ENCODE assay signal across 8 cellular contexts in the genomic region with DNA sequence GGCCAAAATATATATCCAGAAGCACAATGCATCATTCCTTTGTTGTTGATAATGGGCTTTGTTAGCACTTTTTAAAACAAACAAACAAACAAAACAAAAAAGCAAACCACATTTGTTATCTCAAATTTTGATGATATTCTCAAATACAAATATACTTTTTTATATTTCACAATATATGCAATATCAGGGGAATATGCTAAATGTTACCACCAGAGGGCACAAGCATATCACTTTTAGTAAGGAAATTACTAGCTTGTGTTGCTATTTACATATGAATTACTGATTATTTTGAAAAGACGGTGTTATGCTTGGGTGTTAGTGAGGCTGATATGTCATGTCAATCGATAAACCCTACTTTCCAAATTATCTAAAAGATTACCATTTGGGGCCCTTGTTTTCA. TPM values are rescaled to one million over a fixed set of nuclear protein-coding genes. Genes with fewer than 3 reads are reported as not detected.
DNase-seq lines count a peak whose midpoint lies in the region; ATAC-seq and TF ChIP-seq lines count a peak whose summit lies in the region.

No MANE protein-coding gene starts in this region.

- no peak overlapping the region for H3K27ac Mint-ChIP-seq in GM23338

- H3K36me3 ChIP-seq in GM23338 (ENCODE audit: insufficient read depth) (no peaks in the 10 kb centered on the region), kidney epithelial cell (ENCODE audit: control insufficient read depth, insufficient read depth, low read length) (no peaks in the 10 kb centered on the region)

- no peak overlapping the region for H3K4me2 ChIP-seq in GM23338

- H3K27ac ChIP-seq in GM23338 (ENCODE audit: low read depth) (no peak overlapping the region), VCaP (no peak overlapping the region), substantia nigra (ENCODE audit: low read depth, low read length, poor library complexity, severe bottlenecking) (no peak overlapping the region)

- H3K9me2 ChIP-seq in GM23338 (ENCODE audit: insufficient read depth) = no peaks in the 10 kb centered on the region

- H3K36me3 Mint-ChIP-seq in GM23338 (ENCODE audit: low read depth) = no peaks in the 10 kb centered on the region

- no peaks in the 10 kb centered on the region for H3K27me3 Mint-ChIP-seq in GM23338 (ENCODE audit: insufficient read depth, low read depth, poor library complexity)

- H3K4me3 ChIP-seq in GM23338 = no peak overlapping the region
- H3K4me3 ChIP-seq in kidney epithelial cell (ENCODE audit: low read depth, low read length) = no peak overlapping the region

- no peak overlapping the region for H3K4me3 Mint-ChIP-seq in GM23338

- H3F3A ChIP-seq in GM23338 (replicated peaks; ENCODE audit: low read depth) = no peaks in the 10 kb centered on the region

- H4K20me1 ChIP-seq in GM23338 (replicated peaks; ENCODE audit: insufficient read depth) = no peaks in the 10 kb centered on the region

- H3K79me2 ChIP-seq in GM23338 (replicated peaks; ENCODE audit: insufficient read depth) = no peaks in the 10 kb centered on the region

- H2AFZ ChIP-seq in GM23338 = no peak overlapping the region

- TF ChIP-seq CTCF in GM23338 (conservative IDR thresholded peaks at IDR 0.05; ENCODE audit: low read depth in 2 of 2) (peak in 1 of 2 experiments; percentile 65), VCaP (conservative IDR thresholded peaks at IDR 0.05) (peak; percentile 53), kidney epithelial cell (IDR thresholded peaks at IDR 0.05; ENCODE audit: insufficient read depth, low read length, poor library complexity, severe bottlenecking) (peak; percentile 43)

- no peak for ATAC-seq in GM23338
- ATAC-seq in HG02759 (IDR thresholded peaks at IDR 0.05; ENCODE audit: unreplicated experiment) = no peak
- ATAC-seq in HG03139 (IDR thresholded peaks at IDR 0.05; ENCODE audit: unreplicated experiment) = no peak

- H3K9me3 Mint-ChIP-seq in GM23338 = no peaks in the 10 kb centered on the region

- H3K27me3 ChIP-seq in GM23338 (ENCODE audit: insufficient read depth) = no peaks in the 10 kb centered on the region
- no peaks in the 10 kb centered on the region for H3K27me3 ChIP-seq in kidney epithelial cell (ENCODE audit: control insufficient read depth, insufficient read depth, low read length)

- DNase-seq in CD1c-positive myeloid dendritic cell (ENCODE audit: extremely low spot score) = peak; percentile 36
- peak; percentile 38 for DNase-seq in GM23338 (ENCODE audit: low spot score)
- no peak for DNase-seq in kidney epithelial cell (ENCODE audit: low read depth)
- DNase-seq in substantia nigra (lab: John Stamatoyannopoulos, UW) = no peak
- no peak for DNase-seq in NCI-H524 treated with DMSO at 0.1 percent for 48 hours (lab: John Stamatoyannopoulos, UW)

- H3K4me1 Mint-ChIP-seq in GM23338 = peaks cover 6% of the 10 kb centered on the region; the same call in 2 of the 3 replicates

- no peaks in the 10 kb centered on the region for H3K4me1 ChIP-seq in GM23338 (ENCODE audit: insufficient read depth)

TF ChIP-seq in GM23338, 12 proteins besides CTCF, POLR2A, EP300 and RAD21 (continues in another document):
- TF ChIP-seq ZNF331 (CRISPR knock-in tag; IDR thresholded peaks at IDR 0.05; ENCODE audit: low read depth) (no peak), EZH2phosphoT487 (IDR thresholded peaks at IDR 0.05; ENCODE audit: unreplicated experiment) (no peak), NANOG (IDR thresholded peaks at IDR 0.05; ENCODE audit: borderline replicate concordance) (no peak), JUNB (IDR thresholded peaks at IDR 0.05; ENCODE audit: unreplicated experiment) (no peak), CREB1 (CRISPR knock-in tag; IDR thresholded peaks at IDR 0.05; ENCODE audit: low read depth) (no peak), STAT1 (IDR thresholded peaks at IDR 0.05; ENCODE audit: unreplicated experiment) (no peak), ZNF114 (CRISPR knock-in tag; IDR thresholded peaks at IDR 0.05) (no peak)
- TF ChIP-seq, protein P1, sequence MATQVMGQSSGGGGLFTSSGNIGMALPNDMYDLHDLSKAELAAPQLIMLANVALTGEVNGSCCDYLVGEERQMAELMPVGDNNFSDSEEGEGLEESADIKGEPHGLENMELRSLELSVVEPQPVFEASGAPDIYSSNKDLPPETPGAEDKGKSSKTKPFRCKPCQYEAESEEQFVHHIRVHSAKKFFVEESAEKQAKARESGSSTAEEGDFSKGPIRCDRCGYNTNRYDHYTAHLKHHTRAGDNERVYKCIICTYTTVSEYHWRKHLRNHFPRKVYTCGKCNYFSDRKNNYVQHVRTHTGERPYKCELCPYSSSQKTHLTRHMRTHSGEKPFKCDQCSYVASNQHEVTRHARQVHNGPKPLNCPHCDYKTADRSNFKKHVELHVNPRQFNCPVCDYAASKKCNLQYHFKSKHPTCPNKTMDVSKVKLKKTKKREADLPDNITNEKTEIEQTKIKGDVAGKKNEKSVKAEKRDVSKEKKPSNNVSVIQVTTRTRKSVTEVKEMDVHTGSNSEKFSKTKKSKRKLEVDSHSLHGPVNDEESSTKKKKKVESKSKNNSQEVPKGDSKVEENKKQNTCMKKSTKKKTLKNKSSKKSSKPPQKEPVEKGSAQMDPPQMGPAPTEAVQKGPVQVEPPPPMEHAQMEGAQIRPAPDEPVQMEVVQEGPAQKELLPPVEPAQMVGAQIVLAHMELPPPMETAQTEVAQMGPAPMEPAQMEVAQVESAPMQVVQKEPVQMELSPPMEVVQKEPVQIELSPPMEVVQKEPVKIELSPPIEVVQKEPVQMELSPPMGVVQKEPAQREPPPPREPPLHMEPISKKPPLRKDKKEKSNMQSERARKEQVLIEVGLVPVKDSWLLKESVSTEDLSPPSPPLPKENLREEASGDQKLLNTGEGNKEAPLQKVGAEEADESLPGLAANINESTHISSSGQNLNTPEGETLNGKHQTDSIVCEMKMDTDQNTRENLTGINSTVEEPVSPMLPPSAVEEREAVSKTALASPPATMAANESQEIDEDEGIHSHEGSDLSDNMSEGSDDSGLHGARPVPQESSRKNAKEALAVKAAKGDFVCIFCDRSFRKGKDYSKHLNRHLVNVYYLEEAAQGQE (IDR thresholded peaks at IDR 0.05; ENCODE audit: unreplicated experiment) = no peak
- TF ChIP-seq, protein P2, sequence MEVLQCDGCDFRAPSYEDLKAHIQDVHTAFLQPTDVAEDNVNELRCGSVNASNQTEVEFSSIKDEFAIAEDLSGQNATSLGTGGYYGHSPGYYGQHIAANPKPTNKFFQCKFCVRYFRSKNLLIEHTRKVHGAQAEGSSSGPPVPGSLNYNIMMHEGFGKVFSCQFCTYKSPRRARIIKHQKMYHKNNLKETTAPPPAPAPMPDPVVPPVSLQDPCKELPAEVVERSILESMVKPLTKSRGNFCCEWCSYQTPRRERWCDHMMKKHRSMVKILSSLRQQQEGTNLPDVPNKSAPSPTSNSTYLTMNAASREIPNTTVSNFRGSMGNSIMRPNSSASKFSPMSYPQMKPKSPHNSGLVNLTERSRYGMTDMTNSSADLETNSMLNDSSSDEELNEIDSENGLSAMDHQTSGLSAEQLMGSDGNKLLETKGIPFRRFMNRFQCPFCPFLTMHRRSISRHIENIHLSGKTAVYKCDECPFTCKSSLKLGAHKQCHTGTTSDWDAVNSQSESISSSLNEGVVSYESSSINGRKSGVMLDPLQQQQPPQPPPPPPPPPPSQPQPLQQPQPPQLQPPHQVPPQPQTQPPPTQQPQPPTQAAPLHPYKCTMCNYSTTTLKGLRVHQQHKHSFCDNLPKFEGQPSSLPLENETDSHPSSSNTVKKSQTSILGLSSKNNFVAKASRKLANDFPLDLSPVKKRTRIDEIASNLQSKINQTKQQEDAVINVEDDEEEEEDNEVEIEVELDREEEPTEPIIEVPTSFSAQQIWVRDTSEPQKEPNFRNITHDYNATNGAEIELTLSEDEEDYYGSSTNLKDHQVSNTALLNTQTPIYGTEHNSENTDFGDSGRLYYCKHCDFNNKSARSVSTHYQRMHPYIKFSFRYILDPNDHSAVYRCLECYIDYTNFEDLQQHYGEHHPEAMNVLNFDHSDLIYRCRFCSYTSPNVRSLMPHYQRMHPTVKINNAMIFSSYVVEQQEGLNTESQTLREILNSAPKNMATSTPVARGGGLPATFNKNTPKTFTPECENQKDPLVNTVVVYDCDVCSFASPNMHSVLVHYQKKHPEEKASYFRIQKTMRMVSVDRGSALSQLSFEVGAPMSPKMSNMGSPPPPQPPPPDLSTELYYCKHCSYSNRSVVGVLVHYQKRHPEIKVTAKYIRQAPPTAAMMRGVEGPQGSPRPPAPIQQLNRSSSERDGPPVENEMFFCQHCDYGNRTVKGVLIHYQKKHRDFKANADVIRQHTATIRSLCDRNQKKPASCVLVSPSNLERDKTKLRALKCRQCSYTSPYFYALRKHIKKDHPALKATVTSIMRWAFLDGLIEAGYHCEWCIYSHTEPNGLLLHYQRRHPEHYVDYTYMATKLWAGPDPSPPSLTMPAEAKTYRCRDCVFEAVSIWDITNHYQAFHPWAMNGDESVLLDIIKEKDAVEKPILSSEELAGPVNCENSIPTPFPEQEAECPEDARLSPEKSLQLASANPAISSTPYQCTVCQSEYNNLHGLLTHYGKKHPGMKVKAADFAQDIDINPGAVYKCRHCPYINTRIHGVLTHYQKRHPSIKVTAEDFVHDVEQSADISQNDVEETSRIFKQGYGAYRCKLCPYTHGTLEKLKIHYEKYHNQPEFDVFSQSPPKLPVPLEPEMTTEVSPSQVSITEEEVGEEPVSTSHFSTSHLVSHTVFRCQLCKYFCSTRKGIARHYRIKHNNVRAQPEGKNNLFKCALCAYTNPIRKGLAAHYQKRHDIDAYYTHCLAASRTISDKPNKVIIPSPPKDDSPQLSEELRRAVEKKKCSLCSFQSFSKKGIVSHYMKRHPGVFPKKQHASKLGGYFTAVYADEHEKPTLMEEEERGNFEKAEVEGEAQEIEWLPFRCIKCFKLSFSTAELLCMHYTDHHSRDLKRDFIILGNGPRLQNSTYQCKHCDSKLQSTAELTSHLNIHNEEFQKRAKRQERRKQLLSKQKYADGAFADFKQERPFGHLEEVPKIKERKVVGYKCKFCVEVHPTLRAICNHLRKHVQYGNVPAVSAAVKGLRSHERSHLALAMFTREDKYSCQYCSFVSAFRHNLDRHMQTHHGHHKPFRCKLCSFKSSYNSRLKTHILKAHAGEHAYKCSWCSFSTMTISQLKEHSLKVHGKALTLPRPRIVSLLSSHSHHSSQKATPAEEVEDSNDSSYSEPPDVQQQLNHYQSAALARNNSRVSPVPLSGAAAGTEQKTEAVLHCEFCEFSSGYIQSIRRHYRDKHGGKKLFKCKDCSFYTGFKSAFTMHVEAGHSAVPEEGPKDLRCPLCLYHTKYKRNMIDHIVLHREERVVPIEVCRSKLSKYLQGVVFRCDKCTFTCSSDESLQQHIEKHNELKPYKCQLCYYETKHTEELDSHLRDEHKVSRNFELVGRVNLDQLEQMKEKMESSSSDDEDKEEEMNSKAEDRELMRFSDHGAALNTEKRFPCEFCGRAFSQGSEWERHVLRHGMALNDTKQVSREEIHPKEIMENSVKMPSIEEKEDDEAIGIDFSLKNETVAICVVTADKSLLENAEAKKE (CRISPR knock-in tag; IDR thresholded peaks at IDR 0.05) = no peak

RNA-seq across cellular contexts. Expression of a gene that starts 29.1 kb away (rescaled TPM):
- not detected in 2 replicates for total RNA-seq in GM23338 (2014; rRNA removed; shearing (Covaris generic))
- polyA plus RNA-seq in GM23338 (2016; fragmentation: Nextera tagmentation; extraction: Ambion mirVana) = not detected in 2 replicates
- not detected in 2 replicates for total RNA-seq in kidney epithelial cell

RNA-seq across cellular contexts. Expression of a gene that starts 46.1 kb away (rescaled TPM):
- total RNA-seq in GM23338 (2014; rRNA removed; shearing (Covaris generic)) = not detected in 2 replicates
- not detected in 2 replicates for polyA plus RNA-seq in GM23338 (2016; fragmentation: Nextera tagmentation; extraction: Ambion mirVana)
- total RNA-seq in kidney epithelial cell = 0.13 TPM in 1 of 2 replicates, not detected in the other

Comparison
In these comparisons a context has a peak if more than half of its experiments do, and no peak if none do; other contexts are left out.
1. DNase-seq: peak in CD1c-positive myeloid dendritic cell (single experiment) and GM23338 (single experiment); none in kidney epithelial cell (single experiment), substantia nigra (0 of 49) and NCI-H524 treated with DMSO at 0.1 percent for 48 hours (single experiment).